13 cellular contexts compared by ENCODE assay signal in genomic region chr18:62938451-62938850, GRCh38.
DNase-seq lines count a peak whose midpoint lies in the region; ATAC-seq, FAIRE-seq and TF ChIP-seq lines count a peak whose summit lies in the region.
"Had no signal": no experiment of that assay in that cellular context is flagged by ENCODE, and none has a peak within 500 bp of the region (broad histone marks: within the 10 kb centered on the region; RNA-seq: fewer than 3 reads in every experiment).

No MANE protein-coding gene starts in this region.

- H3K36me3 ChIP-seq in left ventricle myocardium inferior: peaks cover 6% of the 10 kb centered on the region
- H3K36me3 ChIP-seq in OCI-LY7 (ENCODE audit: insufficient read depth, low read length): no peaks in the 10 kb centered on the region
- no peaks in the 10 kb centered on the region for H3K36me3 ChIP-seq in uterus

- intact Hi-C loops in left ventricle myocardium inferior (cut with micrococcal nuclease) (no loop called here), Right ventricle myocardium inferior (cut with DNase I) (no loop called here), OCI-LY7 (cut with micrococcal nuclease; ENCODE audit: unreplicated experiment) (loop anchor here (5.0 kb wide), 1 partner anchor 216 kb away; no protein-coding TSS in a partner anchor), uterus (cut with DNase I; ENCODE audit: low total_unique reads) (no loop called here)

- H2AFZ ChIP-seq in OCI-LY7 (ENCODE audit: low read length): no peak overlapping the region

- peaks cover 5% of the 10 kb centered on the region for H3K9me3 ChIP-seq in left ventricle myocardium inferior (replicated peaks)
- no peaks in the 10 kb centered on the region for H3K9me3 ChIP-seq in OCI-LY7 (ENCODE audit: low read length)
- no peaks in the 10 kb centered on the region for H3K9me3 ChIP-seq in uterus

- CTCF ChIA-PET in OCI-LY7 (lab: Charles Lee; ENCODE audit: unreplicated experiment): no interaction called here
- CTCF ChIA-PET in activated naive CD4-positive, alpha-beta T cell treated with anti-CD3 and anti-CD28 coated beads, Interleukin-2, amount 10 ng/mL, durations not matched to agents 7 days and 5 days (lab: Charles Lee): interaction anchor here (1.2 kb wide), 1 partner anchor 20 kb away, joined by 3 read pairs; no protein-coding TSS in a partner anchor

- no peaks in the 10 kb centered on the region for H4K20me1 ChIP-seq in OCI-LY7 (ENCODE audit: insufficient read depth, low read length)

- FAIRE-seq in GM12891 (lab: Jason Lieb, UNC): no peak

- no TSS peak for BruUV-seq in OCI-LY7 (replicated peaks; lab: Mats Ljungman, UMichigan)

- no peak overlapping the region for H3K4me3 Mint-ChIP-seq in activated naive CD4-positive, alpha-beta T cell treated with anti-CD3 and anti-CD28 coated beads, Interleukin-2, amount 10 ng/mL, durations not matched to agents 7 days and 5 days
- H3K4me3 Mint-ChIP-seq: stimulated activated effector memory CD8-positive, alpha-beta T cell treated with anti-CD3 and anti-CD28 coated beads, Interleukin-12 subunit alpha, Interleukin-12 subunit beta, amount 100 ng/mL, for 72 hours had no signal

- H3K27me3 ChIP-seq in left ventricle myocardium inferior (ENCODE audit: low read depth) (no peaks in the 10 kb centered on the region), uterus (no peaks in the 10 kb centered on the region)

- no peaks in the 10 kb centered on the region for H3K27me3 Mint-ChIP-seq in activated naive CD4-positive, alpha-beta T cell treated with anti-CD3 and anti-CD28 coated beads, Interleukin-2, amount 10 ng/mL, durations not matched to agents 7 days and 5 days

- no peak overlapping the region for H3K27ac Mint-ChIP-seq in activated naive CD4-positive, alpha-beta T cell treated with anti-CD3 and anti-CD28 coated beads, Interleukin-2, amount 10 ng/mL, durations not matched to agents 7 days and 5 days
- H3K27ac Mint-ChIP-seq: stimulated activated effector memory CD8-positive, alpha-beta T cell treated with anti-CD3 and anti-CD28 coated beads, Interleukin-12 subunit alpha, Interleukin-12 subunit beta, amount 100 ng/mL, for 72 hours had no signal

- no peaks in the 10 kb centered on the region for H3K9me3 Mint-ChIP-seq in activated naive CD4-positive, alpha-beta T cell treated with anti-CD3 and anti-CD28 coated beads, Interleukin-2, amount 10 ng/mL, durations not matched to agents 7 days and 5 days
- H3K9me3 Mint-ChIP-seq: stimulated activated effector memory CD8-positive, alpha-beta T cell treated with anti-CD3 and anti-CD28 coated beads, Interleukin-12 subunit alpha, Interleukin-12 subunit beta, amount 100 ng/mL, for 72 hours had no signal

- TF ChIP-seq CTCF in left ventricle myocardium inferior (IDR thresholded peaks at IDR 0.05; ENCODE audit: borderline replicate concordance) (no peak), OCI-LY7 (conservative IDR thresholded peaks at IDR 0.05; ENCODE audit: low read length) (no peak), uterus (IDR thresholded peaks at IDR 0.05) (no peak)

- no peak for ATAC-seq in Right ventricle myocardium inferior
- peak; percentile 79 for ATAC-seq in HG02973 (IDR thresholded peaks at IDR 0.05; ENCODE audit: unreplicated experiment)
- ATAC-seq: activated naive CD4-positive, alpha-beta T cell treated with anti-CD3 and anti-CD28 coated beads, Interleukin-2, amount 50 U/mL, for 72 hours; stimulated activated effector memory CD8-positive, alpha-beta T cell treated with anti-CD3 and anti-CD28 coated beads, Interleukin-12 subunit alpha, Interleukin-12 subunit beta, amount 100 ng/mL, for 72 hours had no signal

- peak overlapping the region; percentile 71 for H3K27ac ChIP-seq in left ventricle myocardium inferior (replicated peaks)
- H3K27ac ChIP-seq in OCI-LY7 (ENCODE audit: low read depth, low read length, poor library complexity, severe bottlenecking): no peak overlapping the region
- peak overlapping the region; percentile 53 to 61 for H3K27ac ChIP-seq in uterus
- H3K27ac ChIP-seq: VCaP had no signal

- H3K4me1 ChIP-seq in left ventricle myocardium inferior (peaks cover 32% of the 10 kb centered on the region), OCI-LY7 (ENCODE audit: insufficient read depth, low read length, poor library complexity, severe bottlenecking) (peaks cover 20% of the 10 kb centered on the region), uterus (peaks cover 0 to 7% of the 10 kb centered on the region in 2 donors)

- no peaks in the 10 kb centered on the region for H3K36me3 Mint-ChIP-seq in activated naive CD4-positive, alpha-beta T cell treated with anti-CD3 and anti-CD28 coated beads, Interleukin-2, amount 10 ng/mL, durations not matched to agents 7 days and 5 days
- H3K36me3 Mint-ChIP-seq: activated naive CD4-positive, alpha-beta T cell treated with anti-CD3 and anti-CD28 coated beads, Interleukin-2, amount 50 U/mL, for 72 hours; stimulated activated effector memory CD8-positive, alpha-beta T cell treated with anti-CD3 and anti-CD28 coated beads, Interleukin-12 subunit alpha, Interleukin-12 subunit beta, amount 100 ng/mL, for 72 hours had no signal

- peak overlapping the region; percentile 44; the same call in 1 of the 2 replicates for H3K4me2 ChIP-seq in OCI-LY7 (ENCODE audit: low read length)

- no peak for TF ChIP-seq POLR2A in uterus (IDR thresholded peaks at IDR 0.05)
- no peak for TF ChIP-seq POLR2A in GM12891 (IDR thresholded peaks at IDR 0.05; ENCODE audit: low read depth, low read length)

- no peaks in the 10 kb centered on the region for H3K9me2 ChIP-seq in OCI-LY7 (ENCODE audit: insufficient read depth, low read length)

- POLR2A ChIA-PET in OCI-LY7 (lab: Charles Lee): interaction anchor here (0.6 to 0.7 kb wide), 2 partner anchors 281 to 345 kb away, joined by 3 to 4 read pairs; no protein-coding TSS in a partner anchor

- DNase-seq in left ventricle myocardium inferior (no peak), Right ventricle myocardium inferior (ENCODE audit: missing footprints) (no peak), OCI-LY7 (ENCODE audit: low spot score) (peak; percentile 15), uterus (no peak), GM12891 (ENCODE audit: insufficient read length, low spot score) (no peak)
- DNase-seq in activated naive CD4-positive, alpha-beta T cell treated with anti-CD3 and anti-CD28 coated beads, Interleukin-2, amount 10 ng/mL, durations not matched to agents 7 days and 5 days: no peak
- no peak for DNase-seq in activated naive CD4-positive, alpha-beta T cell treated with anti-CD3 and anti-CD28 coated beads, Interleukin-2, amount 50 U/mL, for 16 hours
- DNase-seq: effector CD8-positive, alpha-beta T cell had no signal

- H3K79me2 ChIP-seq in OCI-LY7 (ENCODE audit: insufficient read depth, low read depth, low read length): no peaks in the 10 kb centered on the region

- H3K4me3 ChIP-seq in left ventricle myocardium inferior: no peak overlapping the region
- H3K4me3 ChIP-seq in OCI-LY7 (ENCODE audit: low read depth, low read length, poor library complexity, severe bottlenecking): no peak overlapping the region
- H3K4me3 ChIP-seq in uterus: no peak overlapping the region
- H3K4me3 ChIP-seq: skin epidermis had no signal

- peaks cover 9% of the 10 kb centered on the region for H3K4me1 Mint-ChIP-seq in activated naive CD4-positive, alpha-beta T cell treated with anti-CD3 and anti-CD28 coated beads, Interleukin-2, amount 10 ng/mL, durations not matched to agents 7 days and 5 days
- H3K4me1 Mint-ChIP-seq: stimulated activated effector memory CD8-positive, alpha-beta T cell treated with anti-CD3 and anti-CD28 coated beads, Interleukin-12 subunit alpha, Interleukin-12 subunit beta, amount 100 ng/mL, for 72 hours had no signal

TF ChIP-seq in GM12891, 5 proteins besides CTCF, POLR2A, EP300 and RAD21:
- TF ChIP-seq POLR2AphosphoS5 (IDR thresholded peaks at IDR 0.05; ENCODE audit: low read depth, low read length): no peak
TF ChIP-seq in GM12891: peak in this region for 0.
